Comparison of ENCODE assay signal across 9 cellular contexts in genomic region chr6:24125980-24126379, GRCh38. TPM values are rescaled to one million over a fixed set of nuclear protein-coding genes. Genes with fewer than 3 reads are reported as not detected.
A peak's percentile ranks its signal among the peaks of the same experiment; 100 is the strongest.
DNase-seq lines count a peak whose midpoint lies in the region; ATAC-seq and TF ChIP-seq lines count a peak whose summit lies in the region.
"Had no signal": no experiment of that assay in that cellular context is flagged by ENCODE, and none has a peak within 500 bp of the region (broad histone marks: within the 10 kb centered on the region; RNA-seq: fewer than 3 reads in every experiment).

NRSN1 (plus strand) TSS chr6:24126215; CDS start chr6:24134328, 8,113 bp downstream.

- H3K27me3 ChIP-seq in parathyroid adenoma (ENCODE audit: control insufficient read depth, insufficient read depth, low read length) (no peaks in the 10 kb centered on the region), psoas muscle (ENCODE audit: insufficient read depth in 3 of 3, low read length in 2 of 3) (peaks cover 4 to 8% (median 5%) of the 10 kb centered on the region in 3 donors), ovary (no peaks in the 10 kb centered on the region)

- 0 to 3% (median 1%) methylated on average over 20 to 37 of the region's 37 CpGs for WGBS in psoas muscle, 3 donors
- 1 to 2% (median 1%) methylated on average over 23 to 37 of the region's 37 CpGs for WGBS in ovary, 3 donors

- H3K9me3 ChIP-seq in parathyroid adenoma (ENCODE audit: control insufficient read depth, low read length) (no peaks in the 10 kb centered on the region), psoas muscle (no peaks in the 10 kb centered on the region), ovary (no peaks in the 10 kb centered on the region)

- intact Hi-C loops in psoas muscle (cut with DNase I) (no loop called here), ovary (cut with DNase I) (no loop called here)

- peak within 1 kb of the TSS; percentile 59 for H3K27ac ChIP-seq in parathyroid adenoma
- no peak within 1 kb of the TSS for H3K27ac ChIP-seq in psoas muscle
- no peak within 1 kb of the TSS for H3K27ac ChIP-seq in ovary
- H3K27ac ChIP-seq: KMS-11 had no signal

- no peak within 1 kb of the TSS for H3K4me3 ChIP-seq in parathyroid adenoma (ENCODE audit: low read depth, low read length)
- no peak within 1 kb of the TSS for H3K4me3 ChIP-seq in psoas muscle
- H3K4me3 ChIP-seq in ovary: no peak within 1 kb of the TSS

- peak; percentile 48 for DNase-seq in HK-2 (ENCODE audit: unreplicated experiment)
- peak; percentile 89 for DNase-seq in NCI-H2227 treated with DMSO at 0.1 percent for 48 hours (lab: John Stamatoyannopoulos, UW)
- DNase-seq in ecto neural progenitor cell (ENCODE audit: low spot score): peak; percentile 91
- no peak for DNase-seq in CD1c-positive myeloid dendritic cell (ENCODE audit: extremely low spot score)
- no peak for DNase-seq in psoas muscle
- DNase-seq in ovary: no peak
- no peak for DNase-seq in dedifferentiated amniotic fluid mesenchymal stem cell (ENCODE audit: extremely low spot score)

- TF ChIP-seq POLR2A in ovary (IDR thresholded peaks at IDR 0.05): no peak

- no peak for TF ChIP-seq CTCF in parathyroid adenoma (IDR thresholded peaks at IDR 0.05)
- no peak for TF ChIP-seq CTCF in psoas muscle (IDR thresholded peaks at IDR 0.05)
- no peak for TF ChIP-seq CTCF in ovary (IDR thresholded peaks at IDR 0.05)

- no peaks in the 10 kb centered on the region for H3K36me3 ChIP-seq in parathyroid adenoma (ENCODE audit: control insufficient read depth, insufficient read depth, low read length)
- no peaks in the 10 kb centered on the region for H3K36me3 ChIP-seq in psoas muscle (ENCODE audit: insufficient read depth in 1 of 2, low read depth in 1 of 2)
- H3K36me3 ChIP-seq in ovary: no peaks in the 10 kb centered on the region

- peaks cover 7% of the 10 kb centered on the region for H3K4me1 ChIP-seq in parathyroid adenoma
- H3K4me1 ChIP-seq in psoas muscle: no peaks in the 10 kb centered on the region
- H3K4me1 ChIP-seq in ovary (ENCODE audit: insufficient read depth): peaks cover 1% of the 10 kb centered on the region

- no peak for ATAC-seq in psoas muscle

- H3K4me2 ChIP-seq in parathyroid adenoma (ENCODE audit: low read length): no peak within 1 kb of the TSS
- H3K4me2 ChIP-seq: KMS-11 had no signal

- H3K79me2 ChIP-seq in parathyroid adenoma: no peaks in the 10 kb centered on the region

- H2AFZ ChIP-seq in parathyroid adenoma: peak within 1 kb of the TSS; percentile 91

- no peak for TF ChIP-seq EP300 in ovary (IDR thresholded peaks at IDR 0.05)

- H3K9ac ChIP-seq in parathyroid adenoma: no peak within 1 kb of the TSS
- H3K9ac ChIP-seq: KMS-11 had no signal

RNA-seq across cellular contexts. Expression of gene NRSN1, which starts in this region (rescaled TPM):
- total RNA-seq in psoas muscle (not detected), ovary (not detected)
- polyA plus RNA-seq in psoas muscle (under 1 TPM in 1 of 3 donors, not detected in 2; 0.05 TPM), ovary (under 1 TPM in 1 of 2 donors, not detected in 1; 0.13 TPM)

Comparison
In these comparisons a context has a peak if more than half of its experiments do, and no peak if none do; other contexts are left out.
1. DNase-seq: peak in HK-2 (single experiment), NCI-H2227 treated with DMSO at 0.1 percent for 48 hours (single experiment) and ecto neural progenitor cell (single experiment); none in CD1c-positive myeloid dendritic cell (single experiment), psoas muscle (0 of 2), ovary (0 of 5) and dedifferentiated amniotic fluid mesenchymal stem cell (single experiment).